8 cellular contexts compared by ENCODE assay signal in the genomic region with DNA sequence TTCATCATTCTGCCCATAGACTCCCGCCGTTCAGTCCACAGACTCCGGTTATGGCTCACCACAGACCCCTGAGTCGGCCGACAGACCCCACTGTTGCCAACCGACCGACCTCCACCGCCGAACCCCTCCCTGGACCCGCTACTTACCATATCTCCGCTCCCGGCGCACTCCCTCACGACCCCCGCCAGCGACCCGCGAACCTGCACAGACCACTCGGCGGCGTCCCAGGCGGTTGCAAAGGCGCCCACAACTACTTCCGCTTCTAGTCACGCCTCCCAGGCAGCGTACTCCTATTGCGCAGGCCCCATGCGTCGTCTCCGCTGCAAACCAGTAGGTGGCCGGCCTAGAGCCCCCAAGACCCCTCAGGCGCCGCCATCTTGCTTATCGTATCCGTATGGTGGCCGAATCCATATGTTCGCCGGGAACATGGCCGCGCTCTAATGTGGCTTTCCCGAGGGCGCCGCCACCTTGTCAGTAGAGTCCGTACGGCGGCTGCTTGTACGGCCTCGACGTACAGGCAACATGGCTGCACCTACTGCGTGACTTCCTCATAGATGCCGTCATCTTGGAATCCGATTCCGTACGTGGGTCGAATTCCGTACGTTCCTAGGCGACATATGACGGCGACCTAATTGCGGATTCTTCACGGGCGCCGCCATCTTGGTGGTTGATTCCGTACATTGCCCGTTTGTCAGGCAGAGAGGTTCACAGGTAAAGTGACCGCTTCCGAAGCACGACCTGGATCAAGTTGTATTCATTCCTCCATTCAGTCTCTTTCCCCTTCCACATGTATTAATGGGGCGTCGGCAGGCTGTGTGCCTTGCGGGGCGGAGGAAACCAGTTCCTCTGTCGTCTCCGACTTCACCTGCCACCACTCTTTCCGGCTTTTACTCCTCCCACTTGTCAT. TPM values are rescaled to one million over a fixed set of nuclear protein-coding genes. Genes with fewer than 3 reads are reported as not detected.
DNase-seq lines count a peak whose midpoint lies in the region; ATAC-seq, FAIRE-seq and TF ChIP-seq lines count a peak whose summit lies in the region.

Gene CXXC1 (minus strand): TSS at position 252 of the 907 bp plus-strand sequence. CDS start 103 bp downstream, at position 149.

- no peaks in the 10 kb centered on the region for H3K27me3 ChIP-seq in BLaER1

- H3K4me3 ChIP-seq in BLaER1 (peak within 1 kb of the TSS; percentile 96), choroid plexus epithelial cell (ENCODE audit: low read depth, low read length) (peak within 1 kb of the TSS; percentile 94)

- CTCF ChIA-PET in activated CD4-positive, alpha-beta T cell treated with anti-CD3 and anti-CD28 coated beads for 36 hours (lab: Charles Lee), result interaction anchor here (1.3 kb wide), 1 partner anchor 13 kb away, joined by 3 read pairs; no protein-coding TSS in a partner anchor

- H3K27me3 Mint-ChIP-seq in activated CD4-positive, alpha-beta T cell treated with anti-CD3 and anti-CD28 coated beads for 36 hours, result no peaks in the 10 kb centered on the region

- H3K9me3 ChIP-seq in BLaER1, result no peaks in the 10 kb centered on the region

- peaks cover 36% of the 10 kb centered on the region for H3K36me3 ChIP-seq in BLaER1

- peaks cover 14% of the 10 kb centered on the region; the same call in 1 of the 2 replicates for H4K20me1 ChIP-seq in BLaER1

- H3K36me3 Mint-ChIP-seq in activated CD4-positive, alpha-beta T cell treated with anti-CD3 and anti-CD28 coated beads for 36 hours (ENCODE audit: low read depth), result peaks cover 41% of the 10 kb centered on the region

- peaks cover 14% of the 10 kb centered on the region for H3K4me1 ChIP-seq in BLaER1

- POLR2A ChIA-PET in activated CD4-positive, alpha-beta T cell treated with anti-CD3 and anti-CD28 coated beads for 36 hours (lab: Charles Lee), result no interaction called here

- peak within 1 kb of the TSS; percentile 90 for H3K9ac ChIP-seq in BLaER1

- peak; percentile 100 for FAIRE-seq in GM19239 (lab: Jason Lieb, UNC)

- peak; percentile 55 for TF ChIP-seq CTCF in choroid plexus epithelial cell (conservative IDR thresholded peaks at IDR 0.05; ENCODE audit: low read depth, low read length)

- DNase-seq in GM19239 (ENCODE audit: insufficient read length, low spot score), result peak; percentile 78
- peak; percentile 95 to 99 for DNase-seq in NCI-H524 (lab: John Stamatoyannopoulos, UW)
- peak; percentile 98 for DNase-seq in activated CD4-positive, alpha-beta T cell treated with anti-CD3 and anti-CD28 coated beads for 36 hours
- peak; percentile 100 for DNase-seq in choroid plexus epithelial cell (ENCODE audit: low read depth)
- peak; percentile 96 for DNase-seq in kidney glomerular epithelial cell (lab: John Stamatoyannopoulos, UW)
- DNase-seq in stimulated activated CD4-positive, alpha-beta T cell treated with anti-CD3 and anti-CD28 coated beads, Interleukin-1b, Interleukin-23, amount 100 ng/mL, for 1 hour (ENCODE audit: low read depth in 2 of 2), result peak; percentile 88 to 96

- H3K4me3 Mint-ChIP-seq in activated CD4-positive, alpha-beta T cell treated with anti-CD3 and anti-CD28 coated beads for 36 hours, result peak within 1 kb of the TSS; percentile 92

- intact Hi-C loops in activated CD4-positive, alpha-beta T cell treated with anti-CD3 and anti-CD28 coated beads for 36 hours (cut with DNase I, micrococcal nuclease), result loop anchor here (1.0 to 10.0 kb wide), 13 partner anchors 11 to 1333 kb away; partner anchors contain the start of genes ACAA2 (in 2 of the 2), CFAP53 (in 2 of the 2), RPL17 (in 2 of the 2) and DYM (in 1 of the 2)

- peak within 1 kb of the TSS; percentile 86 for H3K27ac ChIP-seq in BLaER1

- peak within 1 kb of the TSS; percentile 93 for H3K4me2 ChIP-seq in BLaER1

- H3K4me1 Mint-ChIP-seq in activated CD4-positive, alpha-beta T cell treated with anti-CD3 and anti-CD28 coated beads for 36 hours, result peaks cover 26% of the 10 kb centered on the region

- H3K27ac Mint-ChIP-seq in activated CD4-positive, alpha-beta T cell treated with anti-CD3 and anti-CD28 coated beads for 36 hours, result peak within 1 kb of the TSS; percentile 97

- peak; percentile 92 for ATAC-seq in HG03457 (IDR thresholded peaks at IDR 0.05; ENCODE audit: unreplicated experiment)
- peak; percentile 92 for ATAC-seq in activated CD4-positive, alpha-beta T cell treated with anti-CD3 and anti-CD28 coated beads for 36 hours

- H3K9me3 Mint-ChIP-seq in activated CD4-positive, alpha-beta T cell treated with anti-CD3 and anti-CD28 coated beads for 36 hours (ENCODE audit: low read depth), result no peaks in the 10 kb centered on the region

RNA-seq across cellular contexts. Expression of gene CXXC1, which starts in this region (rescaled TPM):
- 10 to 100 TPM; 68.6 to 80.0 TPM for total RNA-seq in activated CD4-positive, alpha-beta T cell treated with anti-CD3 and anti-CD28 coated beads for 36 hours

Comparison
In these comparisons a context has a peak if more than half of its experiments do, and no peak if none do; other contexts are left out.
1. Peak in every context shown above with its lines: DNase-seq, ATAC-seq, H3K4me3 ChIP-seq and H3K27ac ChIP-seq.